24 cellular contexts compared by ENCODE assay signal in genomic region chr11:22340803-22341581, GRCh38. TPM values are rescaled to one million over a fixed set of nuclear protein-coding genes. Genes with fewer than 3 reads are reported as not detected.
DNase-seq lines count a peak whose midpoint lies in the region; ATAC-seq and TF ChIP-seq lines count a peak whose summit lies in the region.
"Had no signal": no experiment of that assay in that cellular context is flagged by ENCODE, and none has a peak within 500 bp of the region (broad histone marks: within the 10 kb centered on the region; RNA-seq: fewer than 3 reads in every experiment).

No MANE protein-coding gene starts in this region.

- no peak for DNase-seq in activated naive CD4-positive, alpha-beta T cell (lab: John Stamatoyannopoulos, UW)
- DNase-seq in ecto neural progenitor cell (ENCODE audit: low spot score) (peak; percentile 49), mesendoderm (peak; percentile 42), HPDE6-E6E7 (ENCODE audit: extremely low spot score) (no peak), nucleus accumbens (lab: John Stamatoyannopoulos, UW) (no peak), thyroid gland (no peak), left cardiac atrium (no peak)
- DNase-seq: ACHN; activated gamma-delta T cell; naive thymus-derived CD4-positive, alpha-beta T cell; NCI-H2081; NCI-H526; stimulated activated CD4-positive, alpha-beta T cell treated with anti-CD3 and anti-CD28 coated beads, Interleukin-4, amount 100 ng/mL, for 24 hours; SW 1271; uterus had no signal

- peaks cover 63% of the 10 kb centered on the region for H3K27me3 Mint-ChIP-seq in activated naive CD4-positive, alpha-beta T cell treated with anti-CD3 and anti-CD28 coated beads, Interleukin-2, amount 50 U/mL, for 24 hours

- no CpG with 5 or more reads among the region's 38 CpGs for WGBS in mesendoderm (ENCODE audit: extremely low coverage, insufficient coverage, low lambda C conversion rate)
- WGBS in thyroid gland, 2 donors = 6 to 7% methylated on average over 25 to 37 of the region's 38 CpGs

- no peaks in the 10 kb centered on the region for H3K9me3 Mint-ChIP-seq in activated naive CD4-positive, alpha-beta T cell treated with anti-CD3 and anti-CD28 coated beads, Interleukin-2, amount 50 U/mL, for 24 hours

- no peak overlapping the region for H4K5ac ChIP-seq in mesendoderm (ENCODE audit: low read length)

- H3K27ac Mint-ChIP-seq in activated naive CD4-positive, alpha-beta T cell treated with anti-CD3 and anti-CD28 coated beads, Interleukin-2, amount 50 U/mL, for 24 hours = peak overlapping the region; percentile 60
- H3K27ac Mint-ChIP-seq: naive thymus-derived CD4-positive, alpha-beta T cell had no signal

- H3K27ac ChIP-seq in mesendoderm (ENCODE audit: low read depth, low read length) (no peak overlapping the region), thyroid gland (no peak overlapping the region)
- H3K27ac ChIP-seq: esophagus muscularis mucosa, HL-60, uterus had no signal

- no peak overlapping the region for H3K4ac ChIP-seq in mesendoderm (ENCODE audit: low read depth, low read length)

- H3K79me1 ChIP-seq in mesendoderm (ENCODE audit: low read length) = no peaks in the 10 kb centered on the region

- no peaks in the 10 kb centered on the region for H3K9me3 ChIP-seq in thyroid gland
- H3K9me3 ChIP-seq: esophagus muscularis mucosa, uterus had no signal

- peak overlapping the region; percentile 22 for H3K9ac ChIP-seq in mesendoderm (ENCODE audit: low read length)

- H3K4me3 Mint-ChIP-seq in activated naive CD4-positive, alpha-beta T cell treated with anti-CD3 and anti-CD28 coated beads, Interleukin-2, amount 50 U/mL, for 24 hours = no peak overlapping the region
- H3K4me3 Mint-ChIP-seq: central memory CD8-positive, alpha-beta T cell had no signal

- H2BK120ac ChIP-seq in mesendoderm (ENCODE audit: low read depth, low read length) = no peak overlapping the region

- H3K4me3 ChIP-seq in mesendoderm (ENCODE audit: low read length) (peak overlapping the region; percentile 1), thyroid gland (replicated peaks in 1 of 3) (no peak overlapping the region)
- H3K4me3 ChIP-seq: esophagus muscularis mucosa, smooth muscle cell, uterus had no signal

- H2BK5ac ChIP-seq in mesendoderm (ENCODE audit: low read length) = no peak overlapping the region

- H3K56ac ChIP-seq in mesendoderm (ENCODE audit: low read length) = peak overlapping the region; percentile 50

- H2AK5ac ChIP-seq in mesendoderm (ENCODE audit: low read length) = no peak overlapping the region

- H3K27me3 ChIP-seq in mesendoderm (ENCODE audit: insufficient read depth, low read length, poor library complexity) (peaks cover 41% of the 10 kb centered on the region), thyroid gland (peaks cover 12% of the 10 kb centered on the region)

- TF ChIP-seq CTCF in thyroid gland (IDR thresholded peaks at IDR 0.05) = no peak

- H3K18ac ChIP-seq in mesendoderm (ENCODE audit: low read length) = no peak overlapping the region

- H2BK15ac ChIP-seq in mesendoderm (replicated peaks; ENCODE audit: low read depth) = no peak overlapping the region

- H3K23ac ChIP-seq in mesendoderm (ENCODE audit: low read length) = no peak overlapping the region

- peaks cover 6% of the 10 kb centered on the region for H3K36me3 Mint-ChIP-seq in activated naive CD4-positive, alpha-beta T cell treated with anti-CD3 and anti-CD28 coated beads, Interleukin-2, amount 50 U/mL, for 24 hours

- intact Hi-C loops in thyroid gland (cut with DNase I) (no loop called here), left cardiac atrium (cut with DNase I) (no loop called here)

- no peaks in the 10 kb centered on the region for H3K79me2 ChIP-seq in mesendoderm (ENCODE audit: control insufficient read depth, insufficient read depth, low read length)

- peaks cover 17% of the 10 kb centered on the region for H3K4me1 Mint-ChIP-seq in activated naive CD4-positive, alpha-beta T cell treated with anti-CD3 and anti-CD28 coated beads, Interleukin-2, amount 50 U/mL, for 24 hours

- no peak for TF ChIP-seq POLR2A in thyroid gland (IDR thresholded peaks at IDR 0.05)

- no peak overlapping the region for H4K8ac ChIP-seq in mesendoderm (ENCODE audit: low read depth, low read length)

- no peak for ATAC-seq in left cardiac atrium
- ATAC-seq: naive thymus-derived CD4-positive, alpha-beta T cell; Right ventricle myocardium inferior had no signal

- H3K4me1 ChIP-seq in mesendoderm (ENCODE audit: control insufficient read depth, low read depth, low read length) (no peaks in the 10 kb centered on the region), thyroid gland (no peaks in the 10 kb centered on the region)
- H3K4me1 ChIP-seq: uterus had no signal

- peak overlapping the region; percentile 48 for H3K4me2 ChIP-seq in mesendoderm (ENCODE audit: low read length)
- H3K4me2 ChIP-seq: smooth muscle cell had no signal

- H3K36me3 ChIP-seq in mesendoderm (ENCODE audit: control insufficient read depth, insufficient read depth, low read length) (no peaks in the 10 kb centered on the region), thyroid gland (no peaks in the 10 kb centered on the region)
- H3K36me3 ChIP-seq: esophagus muscularis mucosa, uterus had no signal

RNA-seq across cellular contexts. Expression of gene SLC17A6, which starts 2.8 kb away (rescaled TPM):
- 0.03 TPM for polyA plus RNA-seq in mesendoderm (2013, experiment 1 of 2)
- 0.15 TPM for polyA plus RNA-seq in mesendoderm (2013, experiment 2 of 2)
- total RNA-seq in thyroid gland = not detected
- not detected for total RNA-seq in left cardiac atrium
- total RNA-seq: esophagus muscularis mucosa; glomerular endothelial cell; naive thymus-derived CD4-positive, alpha-beta T cell; OCI-LY7; pulmonary artery endothelial cell; Right ventricle myocardium inferior; smooth muscle cell; uterus had no signal
- polyA plus RNA-seq: naive thymus-derived CD4-positive, alpha-beta T cell; smooth muscle cell had no signal

Comparison
In these comparisons a context has a peak if more than half of its experiments do, and no peak if none do; other contexts are left out.
1. DNase-seq: peak in ecto neural progenitor cell (single experiment) and mesendoderm (single experiment); none in activated naive CD4-positive, alpha-beta T cell (0 of 4), HPDE6-E6E7 (single experiment), nucleus accumbens (0 of 56), thyroid gland (0 of 2) and left cardiac atrium (single experiment).